18 cellular contexts compared by ENCODE assay signal in genomic region chr15:99137111-99137546, GRCh38. TPM values are rescaled to one million over a fixed set of nuclear protein-coding genes. Genes with fewer than 3 reads are reported as not detected.
A peak's percentile ranks its signal among the peaks of the same experiment; 100 is the strongest.
DNase-seq lines count a peak whose midpoint lies in the region; ATAC-seq and TF ChIP-seq lines count a peak whose summit lies in the region.
"Had no signal": no experiment of that assay in that cellular context is flagged by ENCODE, and none has a peak within 500 bp of the region (broad histone marks: within the 10 kb centered on the region; RNA-seq: fewer than 3 reads in every experiment).

No MANE protein-coding gene starts in this region.

- H3K4me3 ChIP-seq in testis (no peak overlapping the region), Caco-2 (ENCODE audit: low read depth, low read length) (no peak overlapping the region)
- H3K4me3 ChIP-seq: GM23248, left lung, tibial artery had no signal

- H3K36me3 Mint-ChIP-seq in WTC11 (peaks cover 18% of the 10 kb centered on the region; the same call in 1 of the 2 replicates), Caco-2 (ENCODE audit: insufficient read depth, unreplicated experiment) (peaks cover 9% of the 10 kb centered on the region)
- no peaks in the 10 kb centered on the region for H3K36me3 Mint-ChIP-seq in activated CD8-positive, alpha-beta T cell treated with anti-CD3 and anti-CD28 coated beads for 36 hours (ENCODE audit: low read depth)
- H3K36me3 Mint-ChIP-seq: activated naive CD4-positive, alpha-beta T cell treated with anti-CD3 and anti-CD28 coated beads, Interleukin-2, amount 50 U/mL, for 72 hours; naive B cell had no signal

- H3K27ac ChIP-seq in testis: no peak overlapping the region
- H3K27ac ChIP-seq: 22Rv1, GM23248, left lung had no signal

- ATAC-seq in WTC11: no peak
- no peak for ATAC-seq in activated CD8-positive, alpha-beta T cell treated with anti-CD3 and anti-CD28 coated beads for 36 hours
- ATAC-seq in GM21528 (IDR thresholded peaks at IDR 0.05; ENCODE audit: low FRiP score, unreplicated experiment): no peak
- ATAC-seq: activated CD4-positive, CD25-positive, alpha-beta regulatory T cell treated with anti-CD3 and anti-CD28 coated beads, Interleukin-2, amount 50 U/mL, for 24 hours; activated naive CD4-positive, alpha-beta T cell treated with anti-CD3 and anti-CD28 coated beads, Interleukin-2, amount 50 U/mL, for 72 hours; left lung had no signal

- no TSS peak for BruUV-seq in Caco-2 (replicated peaks; lab: Mats Ljungman, UMichigan)

- DNase-seq in NCI-H2029 (lab: John Stamatoyannopoulos, UW) (peak; percentile 81), NCI-H2029 treated with DMSO at 0.1 percent for 48 hours (lab: John Stamatoyannopoulos, UW) (no peak), NCI-H2081 treated with DMSO at 0.1 percent for 48 hours (lab: John Stamatoyannopoulos, UW) (peak; percentile 93), WTC11 (ENCODE audit: low spot score) (no peak), testis (peak; percentile 10), Caco-2 (no peak)
- no peak for DNase-seq in activated CD8-positive, alpha-beta T cell treated with anti-CD3 and anti-CD28 coated beads for 36 hours
- DNase-seq: activated T-cell treated with anti-CD3 and anti-CD28 coated beads for 4 hours, C1 segment of cervical spinal cord, GM23248, left lung, naive B cell, NCI-H446 treated with DMSO at 0.1 percent for 48 hours, tibial artery had no signal

- intact Hi-C loops in testis (cut with DNase I; ENCODE audit: low total_unique reads): no loop called here
- intact Hi-C loops in activated CD8-positive, alpha-beta T cell treated with anti-CD3 and anti-CD28 coated beads for 36 hours (cut with micrococcal nuclease): no loop called here
- intact Hi-C loops in Caco-2 (cut with micrococcal nuclease; ENCODE audit: unreplicated experiment): no loop called here

- no peak for TF ChIP-seq POLR2A in testis (IDR thresholded peaks at IDR 0.05)

- CTCF ChIA-PET in WTC11 (lab: Charles Lee) (no interaction called here), Caco-2 (lab: Charles Lee) (no interaction called here)
- CTCF ChIA-PET in activated CD8-positive, alpha-beta T cell treated with anti-CD3 and anti-CD28 coated beads for 36 hours (lab: Charles Lee): no interaction called here

- POLR2A ChIA-PET in WTC11 (lab: Charles Lee) (no interaction called here), Caco-2 (lab: Charles Lee) (no interaction called here)
- POLR2A ChIA-PET in activated CD8-positive, alpha-beta T cell treated with anti-CD3 and anti-CD28 coated beads for 36 hours (lab: Charles Lee): no interaction called here

- no peaks in the 10 kb centered on the region for H3K9me3 ChIP-seq in testis
- H3K9me3 ChIP-seq in Caco-2: no peaks in the 10 kb centered on the region
- H3K9me3 ChIP-seq: left lung, tibial artery had no signal

- WGBS in testis, 2 donors: 89 to 98% methylated on average over 11 to 13 of the region's 13 CpGs

- H3K27ac Mint-ChIP-seq in WTC11 (no peak overlapping the region), Caco-2 (ENCODE audit: unreplicated experiment) (no peak overlapping the region)
- H3K27ac Mint-ChIP-seq in activated CD8-positive, alpha-beta T cell treated with anti-CD3 and anti-CD28 coated beads for 36 hours: no peak overlapping the region

- H3K4me1 Mint-ChIP-seq in WTC11: peaks cover 35% of the 10 kb centered on the region
- H3K4me1 Mint-ChIP-seq in activated CD8-positive, alpha-beta T cell treated with anti-CD3 and anti-CD28 coated beads for 36 hours (ENCODE audit: low read depth): no peaks in the 10 kb centered on the region
- peaks cover 4% of the 10 kb centered on the region for H3K4me1 Mint-ChIP-seq in Caco-2 (ENCODE audit: low read depth, unreplicated experiment)
- H3K4me1 Mint-ChIP-seq: naive B cell had no signal

- H3K4me1 ChIP-seq in testis: no peaks in the 10 kb centered on the region
- peaks cover 8% of the 10 kb centered on the region for H3K4me1 ChIP-seq in Caco-2
- H3K4me1 ChIP-seq: left lung had no signal

- no peaks in the 10 kb centered on the region for H3K27me3 ChIP-seq in testis
- H3K27me3 ChIP-seq in Caco-2 (replicated peaks; ENCODE audit: control insufficient read depth, insufficient read depth, low read length): no peaks in the 10 kb centered on the region
- H3K27me3 ChIP-seq: left lung, tibial artery had no signal

- H3K4me3 Mint-ChIP-seq in WTC11 (no peak overlapping the region), Caco-2 (ENCODE audit: unreplicated experiment) (no peak overlapping the region)
- H3K4me3 Mint-ChIP-seq in activated CD8-positive, alpha-beta T cell treated with anti-CD3 and anti-CD28 coated beads for 36 hours: no peak overlapping the region
- H3K4me3 Mint-ChIP-seq: naive B cell had no signal

- H3K9me3 Mint-ChIP-seq in WTC11 (no peaks in the 10 kb centered on the region), Caco-2 (ENCODE audit: unreplicated experiment) (no peaks in the 10 kb centered on the region)
- H3K9me3 Mint-ChIP-seq in activated CD8-positive, alpha-beta T cell treated with anti-CD3 and anti-CD28 coated beads for 36 hours: no peaks in the 10 kb centered on the region
- H3K9me3 Mint-ChIP-seq: activated naive CD4-positive, alpha-beta T cell treated with anti-CD3 and anti-CD28 coated beads, Interleukin-2, amount 50 U/mL, for 72 hours; naive B cell had no signal

- H3K36me3 ChIP-seq in testis (ENCODE audit: low read depth, missing control alignments) (no peaks in the 10 kb centered on the region), Caco-2 (ENCODE audit: control insufficient read depth, insufficient read depth, low read length) (no peaks in the 10 kb centered on the region)
- H3K36me3 ChIP-seq: left lung had no signal

- TF ChIP-seq CTCF in WTC11 (IDR thresholded peaks at IDR 0.05): no peak
- TF ChIP-seq CTCF in testis (IDR thresholded peaks at IDR 0.05): no peak
- TF ChIP-seq CTCF in activated CD8-positive, alpha-beta T cell treated with anti-CD3 and anti-CD28 coated beads for 36 hours (IDR thresholded peaks at IDR 0.05): no peak
- no peak for TF ChIP-seq CTCF in Caco-2 (IDR thresholded peaks at IDR 0.05; ENCODE audit: insufficient read depth in 1 of 2, low read depth in 1 of 2, low read length in 1 of 2, severe bottlenecking in 1 of 2, unreplicated experiment in 1 of 2)

- H3K27me3 Mint-ChIP-seq in WTC11 (ENCODE audit: low read depth): no peaks in the 10 kb centered on the region
- no peaks in the 10 kb centered on the region for H3K27me3 Mint-ChIP-seq in activated CD8-positive, alpha-beta T cell treated with anti-CD3 and anti-CD28 coated beads for 36 hours
- H3K27me3 Mint-ChIP-seq in Caco-2 (ENCODE audit: insufficient read depth, unreplicated experiment): no peaks in the 10 kb centered on the region
- H3K27me3 Mint-ChIP-seq: naive B cell had no signal

TF ChIP-seq in WTC11, 78 proteins besides CTCF, POLR2A, EP300 and RAD21:
- TF ChIP-seq ZNF281 (CRISPR knock-in tag; IDR thresholded peaks at IDR 0.05) (no peak), ZNF423 (CRISPR knock-in tag; IDR thresholded peaks at IDR 0.05) (peak; percentile 66)

RNA-seq across cellular contexts. Expression of gene SYNM, which starts 32.2 kb away (rescaled TPM):
- total RNA-seq in WTC11 (2021) (2.1 to 2.2 TPM (median 2.2 TPM) in 3 replicates), testis (10 to 100 TPM in 1 of 2 donors, 1 to 10 TPM in 1; 10.0 to 11.1 TPM), Caco-2 (2022) (6.0 and 6.1 TPM in 2 replicates)
- polyA plus RNA-seq in testis (ENCODE audit: insufficient read depth, low read depth, low replicate concordance): 17.9 TPM
- under 1 TPM; 0.63 to 0.69 TPM for total RNA-seq in activated CD8-positive, alpha-beta T cell treated with anti-CD3 and anti-CD28 coated beads for 36 hours

Comparison
In these comparisons a context has a peak if more than half of its experiments do, and no peak if none do; other contexts are left out.
1. DNase-seq: peak in NCI-H2029 (single experiment), NCI-H2081 treated with DMSO at 0.1 percent for 48 hours (single experiment) and testis (single experiment); none in NCI-H2029 treated with DMSO at 0.1 percent for 48 hours (single experiment), WTC11 (single experiment), activated CD8-positive, alpha-beta T cell treated with anti-CD3 and anti-CD28 coated beads for 36 hours (single experiment) and Caco-2 (0 of 2).